Comparison of ENCODE assay signal across 11 cellular contexts in the genomic region with DNA sequence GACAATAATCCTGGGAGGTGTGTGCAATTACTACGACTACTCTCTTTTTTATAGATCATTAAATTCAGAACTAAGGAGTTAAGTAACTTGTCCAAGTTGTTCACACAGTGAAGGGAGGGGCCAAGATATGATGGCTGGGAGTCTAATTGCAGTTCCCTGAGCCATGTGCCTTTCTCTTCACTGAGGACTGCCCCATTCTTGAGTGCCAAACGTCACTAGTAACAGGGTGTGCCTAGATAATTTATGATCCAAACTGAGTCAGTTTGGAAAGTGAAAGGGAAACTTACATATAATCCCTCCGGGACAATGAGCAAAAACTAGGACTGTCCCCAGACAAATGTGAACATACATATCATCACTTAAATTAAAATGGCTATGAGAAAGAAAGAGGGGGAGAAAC. TPM values are rescaled to one million over a fixed set of nuclear protein-coding genes. Genes with fewer than 3 reads are reported as not detected.
A peak's percentile ranks its signal among the peaks of the same experiment; 100 is the strongest.
DNase-seq lines count a peak whose midpoint lies in the region; ATAC-seq, FAIRE-seq and TF ChIP-seq lines count a peak whose summit lies in the region.
"Had no signal": no experiment of that assay in that cellular context is flagged by ENCODE, and none has a peak within 500 bp of the region (broad histone marks: within the 10 kb centered on the region; RNA-seq: fewer than 3 reads in every experiment).

No MANE protein-coding gene starts in this region.

- no peak for ATAC-seq in CD4-positive, alpha-beta T cell (ENCODE audit: poor library complexity)
- ATAC-seq in lower lobe of right lung (peak; percentile 26 to 64), GM19324 (IDR thresholded peaks at IDR 0.05; ENCODE audit: low FRiP score, unreplicated experiment) (no peak)

- peak overlapping the region; percentile 85 for H3K27ac Mint-ChIP-seq in CD4-positive, alpha-beta T cell
- peak overlapping the region; percentile 56 for H3K27ac Mint-ChIP-seq in astrocyte (ENCODE audit: unreplicated experiment)
- H3K27ac Mint-ChIP-seq: mesothelial cell of epicardium had no signal

- H4K20me1 ChIP-seq in astrocyte (ENCODE audit: insufficient read depth, low read length): no peaks in the 10 kb centered on the region

- peaks cover 11% of the 10 kb centered on the region for H3K9me3 Mint-ChIP-seq in CD4-positive, alpha-beta T cell
- H3K9me3 Mint-ChIP-seq in astrocyte (ENCODE audit: unreplicated experiment): no peaks in the 10 kb centered on the region
- H3K9me3 Mint-ChIP-seq: mesothelial cell of epicardium had no signal

- no peak overlapping the region for H3K27ac ChIP-seq in CD4-positive, alpha-beta T cell (ENCODE audit: low read depth, low read length)
- no peak overlapping the region for H3K27ac ChIP-seq in astrocyte (ENCODE audit: low read depth, low read length)
- H3K27ac ChIP-seq in lower lobe of right lung: no peak overlapping the region

- peaks cover 95% of the 10 kb centered on the region for H3K4me1 Mint-ChIP-seq in CD4-positive, alpha-beta T cell (ENCODE audit: low read depth)
- peaks cover 31% of the 10 kb centered on the region for H3K4me1 Mint-ChIP-seq in astrocyte (ENCODE audit: low read depth, unreplicated experiment)
- H3K4me1 Mint-ChIP-seq: mesothelial cell of epicardium had no signal

- peak overlapping the region; percentile 4 for H3K4me2 ChIP-seq in astrocyte (ENCODE audit: low read length)

- H2AFZ ChIP-seq in astrocyte (ENCODE audit: low read depth, low read length): no peak overlapping the region

- TF ChIP-seq CTCF in CD4-positive, alpha-beta T cell (IDR thresholded peaks at IDR 0.05): no peak
- TF ChIP-seq CTCF in astrocyte (IDR thresholded peaks at IDR 0.05; ENCODE audit: insufficient read depth, low read depth, low read length) (no peak), lower lobe of right lung (IDR thresholded peaks at IDR 0.05) (no peak)

- H3K9ac ChIP-seq in astrocyte (ENCODE audit: low read length): no peak overlapping the region

- H3K36me3 Mint-ChIP-seq in CD4-positive, alpha-beta T cell (ENCODE audit: low read depth): peaks cover 90% of the 10 kb centered on the region
- H3K36me3 Mint-ChIP-seq in astrocyte (ENCODE audit: low read depth, unreplicated experiment): peaks cover 6% of the 10 kb centered on the region
- H3K36me3 Mint-ChIP-seq: mesothelial cell of epicardium had no signal

- intact Hi-C loops in CD4-positive, alpha-beta T cell (cut with DNase I, micrococcal nuclease): no loop called here
- intact Hi-C loops in lower lobe of right lung (cut with DNase I): no loop called here

- no peaks in the 10 kb centered on the region for H3K36me3 ChIP-seq in astrocyte (ENCODE audit: insufficient read depth, low read length)
- peaks cover 8% of the 10 kb centered on the region for H3K36me3 ChIP-seq in lower lobe of right lung

- H3K4me1 ChIP-seq in astrocyte (ENCODE audit: insufficient read depth, low read length) (peaks cover 2% of the 10 kb centered on the region), lower lobe of right lung (no peaks in the 10 kb centered on the region)

- CTCF ChIA-PET in CD4-positive, alpha-beta T cell (lab: Charles Lee): no interaction called here

- H3K4me3 ChIP-seq in astrocyte (ENCODE audit: insufficient read depth, low read depth, low read length) (no peak overlapping the region), lower lobe of right lung (no peak overlapping the region)

- POLR2A ChIA-PET in CD4-positive, alpha-beta T cell (lab: Charles Lee): interaction anchor here (0.7 to 9.8 kb wide), 4 partner anchors 19 to 96 kb away, joined by 3 to 278 read pairs (median 6); a partner anchor contains a TSS

- H3K9me3 ChIP-seq in CD4-positive, alpha-beta T cell (ENCODE audit: control insufficient read depth, low read length): no peaks in the 10 kb centered on the region
- H3K9me3 ChIP-seq in astrocyte (ENCODE audit: insufficient read depth, low read depth, low read length): no peaks in the 10 kb centered on the region
- H3K9me3 ChIP-seq in lower lobe of right lung: no peaks in the 10 kb centered on the region

- no peaks in the 10 kb centered on the region for H3K27me3 ChIP-seq in CD4-positive, alpha-beta T cell (ENCODE audit: control insufficient read depth, insufficient read depth, low read length)
- H3K27me3 ChIP-seq in astrocyte (ENCODE audit: insufficient read depth, low read length) (no peaks in the 10 kb centered on the region), lower lobe of right lung (ENCODE audit: low read depth) (no peaks in the 10 kb centered on the region)

- FAIRE-seq in HTR-8/SVneo (lab: Jason Lieb, UNC) (no peak), astrocyte (lab: Jason Lieb, UNC) (no peak)

- H3K27me3 Mint-ChIP-seq in CD4-positive, alpha-beta T cell: no peaks in the 10 kb centered on the region
- H3K27me3 Mint-ChIP-seq in astrocyte (ENCODE audit: low read depth, unreplicated experiment): no peaks in the 10 kb centered on the region

- H3K79me2 ChIP-seq in astrocyte (ENCODE audit: insufficient read depth, low read length): no peaks in the 10 kb centered on the region

- DNase-seq in CD4-positive, alpha-beta T cell: no peak
- DNase-seq in HTR-8/SVneo (ENCODE audit: insufficient read length, low spot score) (peak; percentile 61), astrocyte (ENCODE audit: low read depth) (peak; percentile 53), lower lobe of right lung (no peak), KG1 (lab: John Stamatoyannopoulos, UW) (no peak), NCI-H510A treated with DMSO at 0.1 percent for 48 hours (lab: John Stamatoyannopoulos, UW) (no peak)
- no peak for DNase-seq in stimulated activated CD4-positive, alpha-beta T cell treated with anti-CD3 and anti-CD28 coated beads, Interleukin-4, amount 100 ng/mL, for 1 hour
- DNase-seq: aorta, NCI-H2107 had no signal

- peak overlapping the region; percentile 47 for H3K4me3 Mint-ChIP-seq in CD4-positive, alpha-beta T cell
- peak overlapping the region; percentile 48 for H3K4me3 Mint-ChIP-seq in astrocyte (ENCODE audit: unreplicated experiment)
- H3K4me3 Mint-ChIP-seq: mesothelial cell of epicardium had no signal

RNA-seq across cellular contexts. Expression of a gene that starts 20.2 kb away (rescaled TPM):
- 100 to 1,000 TPM; 623 to 638 TPM for total RNA-seq in CD4-positive, alpha-beta T cell
- total RNA-seq in astrocyte: 5.6 and 10.8 TPM in 2 replicates
- total RNA-seq in lower lobe of right lung: 168 TPM

Comparison
In these comparisons a context has a peak if more than half of its experiments do, and no peak if none do; other contexts are left out.
1. ATAC-seq: peak in lower lobe of right lung (2 of 2); none in CD4-positive, alpha-beta T cell (single experiment) and GM19324 (single experiment).
2. DNase-seq: peak in HTR-8/SVneo (single experiment) and astrocyte (single experiment); none in CD4-positive, alpha-beta T cell (0 of 10), lower lobe of right lung (single experiment), KG1 (single experiment), stimulated activated CD4-positive, alpha-beta T cell treated with anti-CD3 and anti-CD28 coated beads, Interleukin-4, amount 100 ng/mL, for 1 hour (single experiment) and NCI-H510A treated with DMSO at 0.1 percent for 48 hours (single experiment).
3. RNA of a gene that starts 20.2 kb away (total RNA-seq): 623 to 638 TPM in CD4-positive, alpha-beta T cell and 168 TPM in lower lobe of right lung (single experiment); 5.6 to 10.8 TPM in astrocyte; every median in the first group is over 10 times any median in the second.